In genomic region chr4:81826336-81826735, GRCh38 we compare ENCODE assay signal across 36 cellular contexts.
"Had no signal": no experiment of that assay in that cellular context is flagged by ENCODE, and none has a peak within 500 bp of the region (broad histone marks: within the 10 kb centered on the region; RNA-seq: fewer than 3 reads in every experiment).

No MANE protein-coding gene starts in this region.

- H3K4me1 ChIP-seq: adrenal gland, breast epithelium had no signal

- H3K9ac ChIP-seq: KMS-11 had no signal

- H3K27me3 ChIP-seq: adrenal gland, body of pancreas, breast epithelium had no signal

- H3K36me3 ChIP-seq: adrenal gland, breast epithelium, WERI-Rb-1 had no signal

- ATAC-seq: activated CD8-positive, alpha-beta memory T cell treated with anti-CD3 and anti-CD28 coated beads, Interleukin-2, amount 10 ng/mL, durations not matched to agents 7 days and 5 days; body of pancreas; Right ventricle myocardium inferior had no signal

- H3K4me3 Mint-ChIP-seq: activated CD4-positive, alpha-beta memory T cell treated with anti-CD3 and anti-CD28 coated beads, Interleukin-2, amount 10 ng/mL, durations not matched to agents 7 days and 5 days; activated CD8-positive, alpha-beta memory T cell treated with anti-CD3 and anti-CD28 coated beads, Interleukin-2, amount 10 ng/mL, durations not matched to agents 7 days and 5 days; activated naive CD8-positive, alpha-beta T cell treated with anti-CD3 and anti-CD28 coated beads, Interleukin-2, amount 10 ng/mL, durations not matched to agents 7 days and 5 days had no signal

- H3K27ac ChIP-seq: adrenal gland, body of pancreas, breast epithelium, KMS-11, PC-9, RWPE1, WERI-Rb-1 had no signal

- H3K36me3 Mint-ChIP-seq: activated naive CD8-positive, alpha-beta T cell treated with anti-CD3 and anti-CD28 coated beads, Interleukin-2, amount 10 ng/mL, durations not matched to agents 7 days and 5 days had no signal

- H3K9me3 ChIP-seq: adrenal gland, body of pancreas, breast epithelium had no signal

- H3K27me3 Mint-ChIP-seq: activated CD4-positive, alpha-beta memory T cell treated with anti-CD3 and anti-CD28 coated beads, Interleukin-2, amount 10 ng/mL, durations not matched to agents 7 days and 5 days; activated naive CD8-positive, alpha-beta T cell treated with anti-CD3 and anti-CD28 coated beads, Interleukin-2, amount 10 ng/mL, durations not matched to agents 7 days and 5 days had no signal

- H3K4me2 ChIP-seq: KMS-11, PC-9 had no signal

- DNase-seq: activated CD4-positive, alpha-beta memory T cell treated with anti-CD3 and anti-CD28 coated beads, Interleukin-2, amount 10 ng/mL, durations not matched to agents 7 days and 5 days; activated CD4-positive, alpha-beta T cell treated with anti-CD3 and anti-CD28 coated beads for 1 hour; activated CD4-positive, alpha-beta T cell treated with anti-CD3 and anti-CD28 coated beads for 48 hours; activated CD4-positive, CD25-positive, alpha-beta regulatory T cell; activated CD8-positive, alpha-beta memory T cell treated with anti-CD3 and anti-CD28 coated beads for 24 hours; activated CD8-positive, alpha-beta memory T cell treated with anti-CD3 and anti-CD28 coated beads, Interleukin-2, amount 10 ng/mL, durations not matched to agents 7 days and 5 days; activated CD8-positive, alpha-beta memory T cell treated with anti-CD3 and anti-CD28 coated beads, Interleukin-2, amount 50 U/mL, for 48 hours; activated effector memory CD4-positive, alpha-beta T cell treated with anti-CD3 and anti-CD28 coated beads, Interleukin-2, amount 50 U/mL, for 16 hours; activated naive CD4-positive, alpha-beta T cell; activated naive CD4-positive, alpha-beta T cell treated with anti-CD3 and anti-CD28 coated beads, Interleukin-2, amount 50 U/mL, for 16 hours; activated naive CD8-positive, alpha-beta T cell treated with anti-CD3 and anti-CD28 coated beads, Interleukin-2, amount 10 ng/mL, durations not matched to agents 7 days and 5 days; activated T-cell treated with anti-CD3 and anti-CD28 coated beads, Interleukin-2, amount 50 U/mL, for 48 hours; adrenal gland; body of pancreas; caudate nucleus; cerebellar nuclear complex; NCI-H1092 treated with DMSO at 0.1 percent for 48 hours; NCI-H1417; NCI-H146; NCI-H187; NCI-H2029 treated with DMSO at 0.1 percent for 48 hours; NCI-H2107; NCI-H2171; NCI-H446; NCI-H524 treated with DMSO at 0.1 percent for 48 hours; NK-92 treated with Interleukin-12 subunit alpha and Interleukin-12 subunit beta, amount 100 ng/mL, for 24 hours; PC-9; SIG-M5; SW 1271; T-helper 2 cell; T-helper 9 cell; WERI-Rb-1 had no signal

- H3K4me3 ChIP-seq: adrenal gland, body of pancreas, breast epithelium, PC-9 had no signal

- H3K27ac Mint-ChIP-seq: activated CD4-positive, alpha-beta memory T cell treated with anti-CD3 and anti-CD28 coated beads, Interleukin-2, amount 10 ng/mL, durations not matched to agents 7 days and 5 days; activated CD8-positive, alpha-beta memory T cell treated with anti-CD3 and anti-CD28 coated beads, Interleukin-2, amount 10 ng/mL, durations not matched to agents 7 days and 5 days; activated naive CD8-positive, alpha-beta T cell treated with anti-CD3 and anti-CD28 coated beads, Interleukin-2, amount 10 ng/mL, durations not matched to agents 7 days and 5 days had no signal

- H2AFZ ChIP-seq: PC-9 had no signal
